27 cellular contexts compared by ENCODE assay signal in the genomic region with DNA sequence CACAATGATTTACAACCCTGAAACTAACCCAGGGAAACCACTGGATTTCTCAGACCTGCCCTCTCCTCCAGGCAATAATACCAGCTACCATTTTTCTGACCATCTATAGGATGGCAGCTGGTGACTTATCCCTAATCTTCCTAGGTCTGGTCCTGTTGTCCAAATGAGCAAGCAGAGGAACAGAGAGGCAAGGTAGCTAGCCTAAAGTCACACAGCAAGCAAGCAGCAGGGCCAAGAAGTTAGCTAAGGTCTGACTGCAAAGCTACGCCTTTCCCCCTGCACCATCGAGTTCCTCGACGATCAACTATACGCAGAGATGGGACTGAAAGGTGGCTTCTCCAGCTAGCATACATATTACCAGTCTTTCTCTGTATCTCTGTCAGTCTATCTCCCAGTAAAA. TPM values are rescaled to one million over a fixed set of nuclear protein-coding genes. Genes with fewer than 3 reads are reported as not detected.
DNase-seq lines count a peak whose midpoint lies in the region; ATAC-seq, FAIRE-seq and TF ChIP-seq lines count a peak whose summit lies in the region.
"Had no signal": no experiment of that assay in that cellular context is flagged by ENCODE, and none has a peak within 500 bp of the region (broad histone marks: within the 10 kb centered on the region; RNA-seq: fewer than 3 reads in every experiment).

No MANE protein-coding gene starts in this region.

- H2AFZ ChIP-seq in GM12878 (ENCODE audit: control insufficient read depth, low read depth, low read length), result no peak overlapping the region

- peaks cover 26% of the 10 kb centered on the region for H3K36me3 Mint-ChIP-seq in activated CD4-positive, alpha-beta T cell treated with anti-CD3 and anti-CD28 coated beads, Interleukin-2, amount 10 ng/mL, durations not matched to agents 7 days and 5 days (ENCODE audit: low read depth)
- H3K36me3 Mint-ChIP-seq in CD8-positive, alpha-beta T cell, result peaks cover 5% of the 10 kb centered on the region
- peaks cover 0 to 8% (median 0%) of the 10 kb centered on the region in 3 donors for H3K36me3 Mint-ChIP-seq in naive thymus-derived CD8-positive, alpha-beta T cell

- in situ Hi-C loops in GM12878 (cut with MboI), result no loop called here
- in situ Hi-C loops in G401 (cut with HindIII; ENCODE audit: low sequenced_read_pairs), result no loop called here

- no peak for DNase-seq in activated CD4-positive, alpha-beta T cell treated with anti-CD3 and anti-CD28 coated beads, Interleukin-2, amount 10 ng/mL, durations not matched to agents 7 days and 5 days
- no peak for DNase-seq in activated CD4-positive, alpha-beta T cell treated with anti-CD3 and anti-CD28 coated beads, Interleukin-2, amount 50 U/mL, for 1 hour
- no peak for DNase-seq in CD8-positive, alpha-beta T cell
- DNase-seq in GM12878 (ENCODE audit: low read depth, low spot score), result no peak
- DNase-seq in naive thymus-derived CD8-positive, alpha-beta T cell, result no peak
- no peak for DNase-seq in LoVo (ENCODE audit: low spot score)
- DNase-seq in C1 segment of cervical spinal cord (lab: John Stamatoyannopoulos, UW), result no peak
- no peak for DNase-seq in G401 (ENCODE audit: low spot score)
- DNase-seq: activated CD4-positive, alpha-beta T cell treated with anti-CD3 and anti-CD28 coated beads for 48 hours; activated naive CD4-positive, alpha-beta T cell; anterior cingulate cortex; DND-41; Karpas-422; mammary epithelial cell; NCI-H1092 treated with DMSO at 0.1 percent for 48 hours; NCI-H1930; NCI-H69; nucleus accumbens; Peyer's patch; SIG-M5; small intestine; stimulated activated CD4-positive, alpha-beta T cell treated with anti-CD3 and anti-CD28 coated beads, Interleukin-1b, Interleukin-23, amount 100 ng/mL, for 48 hours; upper lobe of left lung had no signal

- no peak for TF ChIP-seq POLR2A in GM12878 (IDR thresholded peaks at IDR 0.05; ENCODE audit: low read depth, low read length)

- TF ChIP-seq CTCF in CD8-positive, alpha-beta T cell (IDR thresholded peaks at IDR 0.05), result no peak
- TF ChIP-seq CTCF in GM12878 (IDR thresholded peaks at IDR 0.05 in 2 of 3, conservative IDR thresholded peaks at IDR 0.05 in 1 of 3; ENCODE audit: control insufficient read depth in 2 of 3, extremely low read depth in 1 of 3, insufficient read depth in 1 of 3, low read depth in 3 of 3, low read length in 3 of 3), result no peak

- no peak overlapping the region for H3K27ac ChIP-seq in CD8-positive, alpha-beta T cell (ENCODE audit: low read depth, low read length)
- no peak overlapping the region for H3K27ac ChIP-seq in GM12878 (ENCODE audit: control insufficient read depth, insufficient read depth)
- H3K27ac ChIP-seq: cardiac muscle cell, Peyer's patch, upper lobe of left lung had no signal

- no peak for FAIRE-seq in GM12878 (lab: Jason Lieb, UNC)
- FAIRE-seq: A549, GM12891, small intestine had no signal

- SMC1A ChIA-PET in GM12878 (lab: Charles Lee; ENCODE audit: uncharacterized antibody, unreplicated experiment), result interaction anchor here (0.8 to 2.0 kb wide), 8 partner anchors 18 to 91 kb away, joined by 3 to 5 read pairs (median 4); no protein-coding TSS in a partner anchor

- peaks cover 52% of the 10 kb centered on the region for H3K4me1 ChIP-seq in CD8-positive, alpha-beta T cell (ENCODE audit: insufficient read depth, low read length)
- H3K4me1 ChIP-seq in GM12878 (ENCODE audit: control insufficient read depth, insufficient read depth, low read length), result peaks cover 4% of the 10 kb centered on the region; the same call in 1 of the 2 replicates
- H3K4me1 ChIP-seq: HAP-1 had no signal

- peaks cover 72% of the 10 kb centered on the region for H3K4me1 Mint-ChIP-seq in activated CD4-positive, alpha-beta T cell treated with anti-CD3 and anti-CD28 coated beads, Interleukin-2, amount 10 ng/mL, durations not matched to agents 7 days and 5 days
- H3K4me1 Mint-ChIP-seq in CD8-positive, alpha-beta T cell (ENCODE audit: low read depth), result peaks cover 80% of the 10 kb centered on the region
- peaks cover 30 to 71% (median 65%) of the 10 kb centered on the region in 4 donors for H3K4me1 Mint-ChIP-seq in naive thymus-derived CD8-positive, alpha-beta T cell

- intact Hi-C loops in CD8-positive, alpha-beta T cell (cut with DNase I, micrococcal nuclease), result no loop called here
- intact Hi-C loops in GM12878 (cut with micrococcal nuclease; ENCODE audit: unreplicated experiment), result no loop called here

- BruUV-seq in GM12878 (replicated peaks; lab: Mats Ljungman, UMichigan), result no TSS peak

- no peaks in the 10 kb centered on the region for H3K27me3 Mint-ChIP-seq in activated CD4-positive, alpha-beta T cell treated with anti-CD3 and anti-CD28 coated beads, Interleukin-2, amount 10 ng/mL, durations not matched to agents 7 days and 5 days
- no peaks in the 10 kb centered on the region for H3K27me3 Mint-ChIP-seq in CD8-positive, alpha-beta T cell (ENCODE audit: low read depth)
- no peaks in the 10 kb centered on the region for H3K27me3 Mint-ChIP-seq in naive thymus-derived CD8-positive, alpha-beta T cell

- H3K4me3 ChIP-seq in CD8-positive, alpha-beta T cell (ENCODE audit: low read depth, low read length), result no peak overlapping the region
- H3K4me3 ChIP-seq in GM12878, result no peak overlapping the region
- H3K4me3 ChIP-seq: A549, cardiac muscle cell, HAP-1, Peyer's patch, upper lobe of left lung had no signal

- no peak for TF ChIP-seq EP300 in GM12878 (IDR thresholded peaks at IDR 0.05; ENCODE audit: borderline replicate concordance in 1 of 2, control insufficient read depth in 1 of 2, low read depth in 2 of 2, low read length in 2 of 2)

- 99% methylated on average over 5 of the region's 5 CpGs for WGBS in GM12878 (ENCODE audit: insufficient coverage, insufficient replicate concordance, low lambda C conversion rate, missing lambda C conversion rate)

- no peaks in the 10 kb centered on the region for H3K27me3 ChIP-seq in CD8-positive, alpha-beta T cell (ENCODE audit: insufficient read depth, low read length)
- H3K27me3 ChIP-seq in GM12878 (replicated peaks in 1 of 2; ENCODE audit: control insufficient read depth in 2 of 2, insufficient read depth in 2 of 2, low read length in 1 of 2), result peaks cover 0 to 4% of the 10 kb centered on the region in 2 experiments; a peak in 1 of 4 replicates
- H3K27me3 ChIP-seq: cardiac muscle cell, Peyer's patch, upper lobe of left lung had no signal

- no peaks in the 10 kb centered on the region for H3K79me2 ChIP-seq in GM12878 (ENCODE audit: control insufficient read depth, insufficient read depth, low read length)

- peak overlapping the region; percentile 89 for H3K27ac Mint-ChIP-seq in activated CD4-positive, alpha-beta T cell treated with anti-CD3 and anti-CD28 coated beads, Interleukin-2, amount 10 ng/mL, durations not matched to agents 7 days and 5 days
- H3K27ac Mint-ChIP-seq in CD8-positive, alpha-beta T cell, result peak overlapping the region; percentile 90
- H3K27ac Mint-ChIP-seq in naive thymus-derived CD8-positive, alpha-beta T cell, result peak overlapping the region; percentile 80 to 97 (median 86)

- TF ChIP-seq RAD21 in GM12878 (IDR thresholded peaks at IDR 0.05; ENCODE audit: insufficient read depth, low read depth, low read length), result no peak

- peak overlapping the region; percentile 8 for H3K4me3 Mint-ChIP-seq in activated CD4-positive, alpha-beta T cell treated with anti-CD3 and anti-CD28 coated beads, Interleukin-2, amount 10 ng/mL, durations not matched to agents 7 days and 5 days
- peak overlapping the region; percentile 37 for H3K4me3 Mint-ChIP-seq in CD8-positive, alpha-beta T cell
- peak overlapping the region in 8 of 10 donors; percentile 30 to 80 (median 52) for H3K4me3 Mint-ChIP-seq in naive thymus-derived CD8-positive, alpha-beta T cell

- CTCF ChIA-PET in activated CD4-positive, alpha-beta T cell treated with anti-CD3 and anti-CD28 coated beads, Interleukin-2, amount 10 ng/mL, durations not matched to agents 7 days and 5 days (lab: Charles Lee), result interaction anchor here (1.1 to 1.7 kb wide), 4 partner anchors 9 to 44 kb away, joined by 3 to 4 read pairs (median 4); no protein-coding TSS in a partner anchor
- CTCF ChIA-PET in CD8-positive, alpha-beta T cell (lab: Charles Lee), result interaction anchor here (0.7 to 3.9 kb wide), 5 partner anchors 8 to 959 kb away, joined by 3 to 14 read pairs (median 4); no protein-coding TSS in a partner anchor
- CTCF ChIA-PET in GM12878 (lab: Yijun Ruan, JAX), result interaction anchor here (1.2 to 1.3 kb wide), 2 partner anchors 53 to 197 kb away, joined by 3 read pairs; no protein-coding TSS in a partner anchor

- no peak overlapping the region for H3K9ac ChIP-seq in GM12878 (ENCODE audit: control insufficient read depth, insufficient read depth, low read length)

- RAD21 ChIA-PET in GM12878 (lab: Charles Lee; ENCODE audit: unreplicated experiment), result interaction anchor here (0.7 to 2.2 kb wide), 3 partner anchors 84 to 137 kb away, joined by 3 to 10 read pairs (median 4); no protein-coding TSS in a partner anchor

- no peaks in the 10 kb centered on the region for H3K36me3 ChIP-seq in CD8-positive, alpha-beta T cell (ENCODE audit: insufficient read depth, low read length)
- no peaks in the 10 kb centered on the region for H3K36me3 ChIP-seq in GM12878 (ENCODE audit: control insufficient read depth in 2 of 2, insufficient read depth in 2 of 2, low read length in 1 of 2)
- H3K36me3 ChIP-seq: cardiac muscle cell, HAP-1, Peyer's patch, upper lobe of left lung had no signal

- H3K9me3 Mint-ChIP-seq in activated CD4-positive, alpha-beta T cell treated with anti-CD3 and anti-CD28 coated beads, Interleukin-2, amount 10 ng/mL, durations not matched to agents 7 days and 5 days, result peaks cover 12% of the 10 kb centered on the region
- no peaks in the 10 kb centered on the region for H3K9me3 Mint-ChIP-seq in CD8-positive, alpha-beta T cell
- H3K9me3 Mint-ChIP-seq in naive thymus-derived CD8-positive, alpha-beta T cell, result peaks cover 0 to 6% (median 0%) of the 10 kb centered on the region in 9 donors

- POLR2A ChIA-PET in activated CD4-positive, alpha-beta T cell treated with anti-CD3 and anti-CD28 coated beads, Interleukin-2, amount 10 ng/mL, durations not matched to agents 7 days and 5 days (lab: Charles Lee), result no interaction called here
- POLR2A ChIA-PET in CD8-positive, alpha-beta T cell (lab: Charles Lee), result interaction anchor here (2.0 to 2.7 kb wide), 2 partner anchors 74 to 171 kb away, joined by 7 to 8 read pairs; no protein-coding TSS in a partner anchor
- POLR2A ChIA-PET in GM12878 (lab: Charles Lee), result interaction anchor here (0.6 to 1.0 kb wide), 2 partner anchors 189 to 1014 kb away, joined by 3 read pairs; partner anchors contain the start of gene PIK3CG
- POLR2A ChIA-PET in naive thymus-derived CD8-positive, alpha-beta T cell (lab: Charles Lee), result interaction anchor here (0.7 to 4.6 kb wide), 3 partner anchors 21 to 191 kb away, joined by 3 to 20 read pairs (median 5); partner anchors contain the start of gene ATXN7L1

- no peak overlapping the region for H3K4me2 ChIP-seq in GM12878 (ENCODE audit: control insufficient read depth, insufficient read depth)
- H3K4me2 ChIP-seq: A549 had no signal

- no peaks in the 10 kb centered on the region for H3K9me3 ChIP-seq in CD8-positive, alpha-beta T cell (ENCODE audit: low read length)
- H3K9me3 ChIP-seq in GM12878 (replicated peaks; ENCODE audit: control insufficient read depth, insufficient read depth, low read length), result no peaks in the 10 kb centered on the region; the same call in 2 of the 3 replicates
- H3K9me3 ChIP-seq: A549, HAP-1, Peyer's patch, upper lobe of left lung had no signal

- H4K20me1 ChIP-seq in GM12878 (ENCODE audit: control insufficient read depth, insufficient read depth), result no peaks in the 10 kb centered on the region

- no peak for ATAC-seq in CD8-positive, alpha-beta T cell
- ATAC-seq in GM12878, result no peak
- ATAC-seq in naive thymus-derived CD8-positive, alpha-beta T cell, result no peak
- ATAC-seq: A549 had no signal

RNA-seq across cellular contexts. Expression of gene ATXN7L1, which starts 25.3 kb away (rescaled TPM):
- 10 to 100 TPM; 23.8 to 25.4 TPM for total RNA-seq in activated CD4-positive, alpha-beta T cell treated with anti-CD3 and anti-CD28 coated beads, Interleukin-2, amount 10 ng/mL, durations not matched to agents 7 days and 5 days
- 10 to 100 TPM; 17.0 to 18.5 TPM for total RNA-seq in CD8-positive, alpha-beta T cell
- 8.7 and 10.7 TPM in 2 replicates for total RNA-seq in GM12878 (2013; cell fraction: nucleolus; rRNA removed)
- total RNA-seq in GM12878 (2014; rRNA removed) (0.49 and 1.6 TPM in 2 replicates), GM12878 (2014; rRNA removed; fragmentation: Illumina TruSeq; extraction: Trizol) (1.1 and 1.4 TPM in 2 replicates), GM12878 (2021) (2.2 and 2.9 TPM in 2 replicates)
- polyA plus RNA-seq in GM12878 (2011; ENCODE audit: low read depth), result 0.17 TPM
- polyA plus RNA-seq in GM12878 (2011; rRNA removed) (0.99 and 1.1 TPM in 2 replicates), GM12878 (2014; fragmentation: Illumina TruSeq; extraction: Trizol) (2.6 and 3.4 TPM in 2 replicates), GM12878 (2014; fragmentation: Nextera tagmentation; extraction: Ambion mirVana) (under 1 TPM; 0.40 to 0.72 TPM), GM12878 (2014; rRNA removed) (0.91 and 1.2 TPM in 2 replicates), GM12878 (2016; fragmentation: Nextera tagmentation; extraction: Ambion mirVana) (1 to 10 TPM in 1 of 2 experiments, under 1 TPM in 1; 0.73 to 1.8 TPM)
- 0.43 and 0.64 TPM in 2 replicates for polyA plus RNA-seq in GM12878 (2011; cell fraction: cytosol; rRNA removed)
- 0.64 and 0.85 TPM in 2 replicates for polyA plus RNA-seq in GM12878 (2011; cell fraction: nucleus; rRNA removed)
- 0.65 and 1.1 TPM in 2 replicates for polyA plus RNA-seq in GM12878 (2012)
- 1.2 and 1.4 TPM in 2 replicates for polyA minus RNA-seq in GM12878 (2011; rRNA and poly(A)+ RNA removed)
- not detected in 2 replicates for polyA minus RNA-seq in GM12878 (2011; cell fraction: cytosol; rRNA and poly(A)+ RNA removed)
- polyA minus RNA-seq in GM12878 (2011; cell fraction: nucleus; rRNA and poly(A)+ RNA removed), result 1.1 and 1.9 TPM in 2 replicates
- total RNA-seq in naive thymus-derived CD8-positive, alpha-beta T cell, result 10 to 100 TPM; 32.9 to 35.1 TPM
- polyA plus RNA-seq in naive thymus-derived CD8-positive, alpha-beta T cell, result 10 to 100 TPM in 2 of 3 donors, 1 to 10 TPM in 1; 6.7 to 12.7 (median 10.3) TPM
- total RNA-seq in G401 (2014; rRNA removed; shearing (Covaris generic)), result 0.44 and 4.4 TPM in 2 replicates
